In genomic region chr1:68051475-68051874, GRCh38 we compare ENCODE assay signal across 10 cellular contexts. TPM values are rescaled to one million over a fixed set of nuclear protein-coding genes. Genes with fewer than 3 reads are reported as not detected.
A peak's percentile ranks its signal among the peaks of the same experiment; 100 is the strongest.
DNase-seq lines count a peak whose midpoint lies in the region; ATAC-seq and TF ChIP-seq lines count a peak whose summit lies in the region.
"Had no signal": no experiment of that assay in that cellular context is flagged by ENCODE, and none has a peak within 500 bp of the region (broad histone marks: within the 10 kb centered on the region; RNA-seq: fewer than 3 reads in every experiment).

No MANE protein-coding gene starts in this region.

- peak; percentile 71 for TF ChIP-seq RAD21 in neural cell (conservative IDR thresholded peaks at IDR 0.05)

- TF ChIP-seq EP300 in neural cell (conservative IDR thresholded peaks at IDR 0.05; ENCODE audit: poor library complexity, severe bottlenecking) = no peak

- no peak overlapping the region for H3K9ac ChIP-seq in NT2/D1 (ENCODE audit: insufficient read length, low read depth)
- peak overlapping the region; percentile 54 for H3K9ac ChIP-seq in neural cell (ENCODE audit: low read length)

- H3K36me3 ChIP-seq in NT2/D1 (ENCODE audit: insufficient read depth, insufficient read length, low read length) (no peaks in the 10 kb centered on the region), neural cell (ENCODE audit: insufficient read depth, low read length) (no peaks in the 10 kb centered on the region)

- H3K4me3 ChIP-seq in NT2/D1 (ENCODE audit: insufficient read length, low read depth) (peak overlapping the region; percentile 17), fibroblast of villous mesenchyme (ENCODE audit: low read depth, low read length) (peak overlapping the region; percentile 59), neural cell (ENCODE audit: low read length) (peak overlapping the region; percentile 62)

- H3K79me2 ChIP-seq in neural cell (replicated peaks; ENCODE audit: insufficient read depth, low read length) = no peaks in the 10 kb centered on the region

- no peak overlapping the region for H3K27ac ChIP-seq in neural cell (ENCODE audit: low read length)

- no peak overlapping the region for H2AFZ ChIP-seq in neural cell (ENCODE audit: low read depth, low read length)

- TF ChIP-seq CTCF in fibroblast of villous mesenchyme (IDR thresholded peaks at IDR 0.05; ENCODE audit: insufficient read depth, low read depth, low read length) = peak; percentile 61
- TF ChIP-seq CTCF in neural cell (IDR thresholded peaks at IDR 0.05; ENCODE audit: poor library complexity, severe bottlenecking) = peak; percentile 65

- no peaks in the 10 kb centered on the region for H4K20me1 ChIP-seq in neural cell (ENCODE audit: insufficient read depth)

- H3K27me3 ChIP-seq in NT2/D1 (ENCODE audit: insufficient read depth, insufficient read length) (peaks cover 59% of the 10 kb centered on the region), neural cell (ENCODE audit: insufficient read depth, low read depth, low read length) (peaks cover 26% of the 10 kb centered on the region)

- no peak for ATAC-seq in HG03354 (IDR thresholded peaks at IDR 0.05; ENCODE audit: poor library complexity, severe bottlenecking, unreplicated experiment)

- peaks cover 6% of the 10 kb centered on the region for H3K4me1 ChIP-seq in NT2/D1 (ENCODE audit: insufficient read depth, insufficient read length)

- H3K9me2 ChIP-seq in neural cell (ENCODE audit: insufficient read depth, low read length) = no peaks in the 10 kb centered on the region

- no peak overlapping the region for H3K4me2 ChIP-seq in neural cell (ENCODE audit: low read length)

- peaks cover 8% of the 10 kb centered on the region; the same call in 1 of the 2 replicates for H3K9me3 ChIP-seq in NT2/D1 (ENCODE audit: insufficient read depth, low read length)
- no peaks in the 10 kb centered on the region for H3K9me3 ChIP-seq in neural cell (ENCODE audit: low read length)

- no peaks in the 10 kb centered on the region for H3F3A ChIP-seq in neural cell (ENCODE audit: insufficient read depth, low read length, poor library complexity, severe bottlenecking)

- peak; percentile 73 for DNase-seq in AG08396 (ENCODE audit: low spot score)
- peak; percentile 66 for DNase-seq in NT2/D1 (ENCODE audit: low read depth, low spot score)
- DNase-seq in fibroblast of villous mesenchyme (ENCODE audit: low read depth) = peak; percentile 70
- no peak for DNase-seq in NCI-H345 treated with DMSO at 0.1 percent for 48 hours (lab: John Stamatoyannopoulos, UW; ENCODE audit: unreplicated experiment)
- DNase-seq in pons (ENCODE audit: low spot score) = no peak
- DNase-seq in activated CD4-positive, alpha-beta T cell treated with anti-CD3 and anti-CD28 coated beads for 4 hours = no peak
- DNase-seq: CD4-positive, alpha-beta T cell had no signal

TF ChIP-seq in neural cell, 6 proteins besides CTCF, POLR2A, EP300 and RAD21:
- TF ChIP-seq SMC3 (conservative IDR thresholded peaks at IDR 0.05; ENCODE audit: poor library complexity) (peak; percentile 73), REST (IDR thresholded peaks at IDR 0.05; ENCODE audit: borderline replicate concordance) (no peak), MXI1 (conservative IDR thresholded peaks at IDR 0.05; ENCODE audit: poor library complexity, severe bottlenecking) (no peak), POLR2AphosphoS5 (IDR thresholded peaks at IDR 0.05) (peak; percentile 39), EZH2 (IDR thresholded peaks at IDR 0.05; ENCODE audit: borderline replicate concordance, insufficient read depth, low read length, poor library complexity, severe bottlenecking) (no peak), TAF1 (IDR thresholded peaks at IDR 0.05; ENCODE audit: low read depth) (no peak)

RNA-seq across cellular contexts. Expression of gene DIRAS3, which starts 1.0 kb away (rescaled TPM):
- 0.43 and 2.3 TPM in 2 replicates for total RNA-seq in fibroblast of villous mesenchyme
- 8.0 and 8.9 TPM in 2 replicates for polyA plus RNA-seq in neural cell
- 5.4 and 5.8 TPM in 2 replicates for polyA minus RNA-seq in neural cell
- total RNA-seq: CD4-positive, alpha-beta T cell; T-helper 2 cell treated with Interferon-gamma antibody and Interleukin-4, amounts not matched to agents 100 ng/mL and 5 ng/mL, for 36 hours had no signal

Comparison
In these comparisons a context has a peak if more than half of its experiments do, and no peak if none do; other contexts are left out.
1. DNase-seq: peak in AG08396 (single experiment), NT2/D1 (single experiment) and fibroblast of villous mesenchyme (single experiment); none in NCI-H345 treated with DMSO at 0.1 percent for 48 hours (single experiment), pons (single experiment) and activated CD4-positive, alpha-beta T cell treated with anti-CD3 and anti-CD28 coated beads for 4 hours (0 of 2).
2. Peak in every context shown above with its lines, with median percentiles within 50 percentile points of each other: H3K4me3 ChIP-seq.